Comparison of ENCODE assay signal across 15 cellular contexts in the genomic region with DNA sequence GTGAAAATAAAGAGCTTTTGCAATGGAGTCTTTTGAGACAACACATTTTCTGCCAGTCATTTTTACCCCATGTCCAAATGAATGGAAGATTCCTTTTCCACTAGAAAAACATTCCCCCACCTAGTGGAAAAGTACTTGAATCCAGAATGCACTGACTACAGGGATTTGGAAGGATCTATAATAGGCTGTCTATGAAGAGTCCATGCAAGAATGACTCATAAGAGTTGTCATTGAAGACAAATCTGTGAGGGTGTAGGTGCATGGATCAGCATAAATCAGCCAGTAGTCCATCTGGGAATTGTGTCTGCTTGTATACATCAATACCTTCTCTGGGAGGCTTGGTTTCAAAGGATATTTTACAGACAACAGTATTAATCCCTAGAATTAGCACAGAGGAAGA. TPM values are rescaled to one million over a fixed set of nuclear protein-coding genes. Genes with fewer than 3 reads are reported as not detected.
DNase-seq lines count a peak whose midpoint lies in the region; ATAC-seq, FAIRE-seq and TF ChIP-seq lines count a peak whose summit lies in the region.
"Had no signal": no experiment of that assay in that cellular context is flagged by ENCODE, and none has a peak within 500 bp of the region (broad histone marks: within the 10 kb centered on the region; RNA-seq: fewer than 3 reads in every experiment).

No MANE protein-coding gene starts in this region.

- peak; percentile 86 to 90; a peak in 5 of 6 replicates for ATAC-seq in A549
- ATAC-seq: left lung had no signal

- H3K79me2 ChIP-seq in astrocyte (ENCODE audit: insufficient read depth, low read length) = no peaks in the 10 kb centered on the region

- H3K4me2 ChIP-seq in A549 (peak overlapping the region; percentile 57), astrocyte (ENCODE audit: low read length) (no peak overlapping the region)

- H3K9me3 Mint-ChIP-seq in HFFc6 = no peaks in the 10 kb centered on the region
- H3K9me3 Mint-ChIP-seq in astrocyte (ENCODE audit: unreplicated experiment) = peaks cover 2% of the 10 kb centered on the region
- no peaks in the 10 kb centered on the region for H3K9me3 Mint-ChIP-seq in activated CD4-positive, alpha-beta memory T cell treated with anti-CD3 and anti-CD28 coated beads for 36 hours

- H3K9ac ChIP-seq in astrocyte (ENCODE audit: low read length) = no peak overlapping the region
- H3K9ac ChIP-seq in colonic mucosa (ENCODE audit: low read depth in 2 of 2, low read length in 2 of 2) = no peak overlapping the region

- H3K36me3 ChIP-seq in astrocyte (ENCODE audit: insufficient read depth, low read length) (no peaks in the 10 kb centered on the region), kidney epithelial cell (ENCODE audit: control insufficient read depth, insufficient read depth, low read length) (no peaks in the 10 kb centered on the region), colonic mucosa (no peaks in the 10 kb centered on the region)
- H3K36me3 ChIP-seq: left lung, tibial artery had no signal

- H3K4me1 ChIP-seq in A549 = peaks cover 27% of the 10 kb centered on the region
- peaks cover 3% of the 10 kb centered on the region for H3K4me1 ChIP-seq in astrocyte (ENCODE audit: insufficient read depth, low read length)
- no peaks in the 10 kb centered on the region for H3K4me1 ChIP-seq in colonic mucosa
- H3K4me1 ChIP-seq: left lung, tibial artery had no signal

- H3K36me3 Mint-ChIP-seq in HFFc6 (ENCODE audit: low read depth) = no peaks in the 10 kb centered on the region
- no peaks in the 10 kb centered on the region for H3K36me3 Mint-ChIP-seq in astrocyte (ENCODE audit: low read depth, unreplicated experiment)
- H3K36me3 Mint-ChIP-seq in activated CD4-positive, alpha-beta memory T cell treated with anti-CD3 and anti-CD28 coated beads for 36 hours = no peaks in the 10 kb centered on the region

- peaks cover 2% of the 10 kb centered on the region for H3K27me3 Mint-ChIP-seq in HFFc6 (ENCODE audit: insufficient read depth)
- no peaks in the 10 kb centered on the region for H3K27me3 Mint-ChIP-seq in astrocyte (ENCODE audit: low read depth, unreplicated experiment)
- H3K27me3 Mint-ChIP-seq in activated CD4-positive, alpha-beta memory T cell treated with anti-CD3 and anti-CD28 coated beads for 36 hours = peaks cover 3% of the 10 kb centered on the region

- H3K4me3 Mint-ChIP-seq in HFFc6 (no peak overlapping the region), astrocyte (ENCODE audit: unreplicated experiment) (no peak overlapping the region)
- no peak overlapping the region for H3K4me3 Mint-ChIP-seq in activated CD4-positive, alpha-beta memory T cell treated with anti-CD3 and anti-CD28 coated beads for 36 hours

- no peaks in the 10 kb centered on the region for H4K20me1 ChIP-seq in astrocyte (ENCODE audit: insufficient read depth, low read length)

- CTCF ChIA-PET in A549 (lab: Yijun Ruan, JAX) = interaction anchor here (1.0 kb wide), 2 partner anchors 8 to 28 kb away, joined by 3 to 5 read pairs; no protein-coding TSS in a partner anchor
- CTCF ChIA-PET in activated CD4-positive, alpha-beta memory T cell treated with anti-CD3 and anti-CD28 coated beads for 36 hours (lab: Charles Lee) = no interaction called here

- TF ChIP-seq EP300 in A549 (IDR thresholded peaks at IDR 0.05) = no peak

- POLR2A ChIA-PET in A549 (lab: Yijun Ruan, JAX) = no interaction called here
- POLR2A ChIA-PET in activated CD4-positive, alpha-beta memory T cell treated with anti-CD3 and anti-CD28 coated beads for 36 hours (lab: Charles Lee) = no interaction called here

- no peak for TF ChIP-seq RAD21 in A549 (conservative IDR thresholded peaks at IDR 0.05 in 1 of 2, IDR thresholded peaks at IDR 0.05 in 1 of 2)

- FAIRE-seq in A549 (lab: Jason Lieb, UNC) (no peak), astrocyte (lab: Jason Lieb, UNC) (peak; percentile 43)

- no peak overlapping the region for H3K27ac Mint-ChIP-seq in HFFc6
- H3K27ac Mint-ChIP-seq in astrocyte (ENCODE audit: unreplicated experiment) = peak overlapping the region; percentile 83
- H3K27ac Mint-ChIP-seq in activated CD4-positive, alpha-beta memory T cell treated with anti-CD3 and anti-CD28 coated beads for 36 hours = no peak overlapping the region

- H3K27ac ChIP-seq in A549 (peak overlapping the region; percentile 48 to 51; a peak in 2 of 6 replicates), astrocyte (ENCODE audit: low read depth, low read length) (no peak overlapping the region), colonic mucosa (no peak overlapping the region)
- H3K27ac ChIP-seq: left lung, tibial artery had no signal

- H2AFZ ChIP-seq in astrocyte (ENCODE audit: low read depth, low read length) = no peak overlapping the region

- no peak for TF ChIP-seq POLR2A in A549 (IDR thresholded peaks at IDR 0.05; ENCODE audit: low read length)

- DNase-seq in A549 (ENCODE audit: low read depth in 1 of 2, low spot score in 1 of 2) (peak; percentile 50 to 63), HFFc6 (peak; percentile 37), astrocyte (ENCODE audit: low read depth) (peak; percentile 84), kidney epithelial cell (ENCODE audit: low read depth) (peak; percentile 34), colonic mucosa (no peak), ecto neural progenitor cell (ENCODE audit: low spot score) (no peak), cortex of kidney (lab: John Stamatoyannopoulos, UW) (no peak)
- DNase-seq in activated CD4-positive, alpha-beta memory T cell treated with anti-CD3 and anti-CD28 coated beads for 36 hours = no peak
- DNase-seq: aorta; effector memory CD4-positive, alpha-beta T cell; head of caudate nucleus; left lung; NCI-H1930; NCI-H774; tibial artery had no signal

- intact Hi-C loops in activated CD4-positive, alpha-beta memory T cell treated with anti-CD3 and anti-CD28 coated beads for 36 hours (cut with micrococcal nuclease) = no loop called here
- intact Hi-C loops in colonic mucosa (cut with DNase I) = no loop called here

- H3K4me1 Mint-ChIP-seq in HFFc6 (ENCODE audit: low read depth) (peaks cover 23% of the 10 kb centered on the region), astrocyte (ENCODE audit: low read depth, unreplicated experiment) (peaks cover 34% of the 10 kb centered on the region)
- no peaks in the 10 kb centered on the region for H3K4me1 Mint-ChIP-seq in activated CD4-positive, alpha-beta memory T cell treated with anti-CD3 and anti-CD28 coated beads for 36 hours (ENCODE audit: low read depth)

- TF ChIP-seq CTCF in A549 (IDR thresholded peaks at IDR 0.05) (no peak), HFFc6 (IDR thresholded peaks at IDR 0.05) (no peak), astrocyte (IDR thresholded peaks at IDR 0.05; ENCODE audit: insufficient read depth, low read depth, low read length) (no peak), kidney epithelial cell (IDR thresholded peaks at IDR 0.05; ENCODE audit: insufficient read depth, low read length, poor library complexity, severe bottlenecking) (no peak), colonic mucosa (IDR thresholded peaks at IDR 0.05) (no peak)

- no peak overlapping the region for H3K4me3 ChIP-seq in A549
- H3K4me3 ChIP-seq in astrocyte (ENCODE audit: insufficient read depth, low read depth, low read length) = no peak overlapping the region
- no peak overlapping the region for H3K4me3 ChIP-seq in kidney epithelial cell (ENCODE audit: low read depth, low read length)
- no peak overlapping the region for H3K4me3 ChIP-seq in colonic mucosa
- H3K4me3 ChIP-seq: left lung, tibial artery had no signal

- H3K27me3 ChIP-seq in astrocyte (ENCODE audit: insufficient read depth, low read length) (no peaks in the 10 kb centered on the region), kidney epithelial cell (ENCODE audit: control insufficient read depth, insufficient read depth, low read length) (no peaks in the 10 kb centered on the region), colonic mucosa (no peaks in the 10 kb centered on the region)
- H3K27me3 ChIP-seq: left lung, tibial artery had no signal

- H3K9me3 ChIP-seq in A549 (no peaks in the 10 kb centered on the region), astrocyte (ENCODE audit: insufficient read depth, low read depth, low read length) (no peaks in the 10 kb centered on the region), colonic mucosa (no peaks in the 10 kb centered on the region)
- H3K9me3 ChIP-seq: left lung, tibial artery had no signal

TF ChIP-seq in A549, 52 proteins besides CTCF, POLR2A, EP300 and RAD21:
- TF ChIP-seq MAZ (IDR thresholded peaks at IDR 0.05; ENCODE audit: borderline replicate concordance, low read depth, low read length) (no peak), ZC3H11A (IDR thresholded peaks at IDR 0.05) (no peak), CHD4 (IDR thresholded peaks at IDR 0.05; ENCODE audit: borderline replicate concordance) (no peak), MAFK (IDR thresholded peaks at IDR 0.05; ENCODE audit: partially characterized antibody) (peak; percentile 82), RCOR1 (IDR thresholded peaks at IDR 0.05; ENCODE audit: low read depth, low read length) (no peak), RARB (CRISPR knock-in tag; IDR thresholded peaks at IDR 0.05) (no peak), HEYL (CRISPR knock-in tag; IDR thresholded peaks at IDR 0.05) (no peak), RNF2 (IDR thresholded peaks at IDR 0.05; ENCODE audit: borderline replicate concordance, low read depth) (no peak), CBX8 (IDR thresholded peaks at IDR 0.05) (no peak), SREBF2 (IDR thresholded peaks at IDR 0.05) (no peak), FOSL2 (IDR thresholded peaks at IDR 0.05) (no peak), FOSL2 (CRISPR knock-in tag; IDR thresholded peaks at IDR 0.05) (peak; percentile 44), HOXA7 (CRISPR knock-in tag; IDR thresholded peaks at IDR 0.05) (no peak), HOXB13 (CRISPR knock-in tag; IDR thresholded peaks at IDR 0.05; ENCODE audit: low read depth) (no peak)

RNA-seq across cellular contexts. Expression of a gene that starts 32.5 kb away (rescaled TPM):
- 24.7 and 40.4 TPM in 2 replicates for polyA plus RNA-seq in A549 (2011; rRNA removed)
- 7.9 and 8.2 TPM in 2 replicates for polyA plus RNA-seq in A549 (2012; cell fraction: cytosol; rRNA removed)
- 3.4 and 3.7 TPM in 2 replicates for polyA plus RNA-seq in A549 (2012; cell fraction: nucleus; rRNA removed)
- polyA plus RNA-seq in A549 (2017; fragmentation: RNase III; extraction: RNeasy Plus Mini Kit Qiagen cat#74134 plus additional on column Dnase treatment) = 19.5 to 19.9 TPM (median 19.6 TPM) in 3 replicates
- 14.2 and 14.5 TPM in 2 replicates for polyA minus RNA-seq in A549 (2011; rRNA and poly(A)+ RNA removed)
- 10 to 100 TPM; 17.4 to 23.2 (median 22.3) TPM for total RNA-seq in HFFc6 (2021; fragmentation: NEBNext Ultra II Directional; extraction: Animal tissue kit (Norgen Biotek cat#: 25700))
- total RNA-seq in astrocyte = 23.0 and 25.3 TPM in 2 replicates
- total RNA-seq in kidney epithelial cell = 31.5 and 35.5 TPM in 2 replicates
- 10 to 100 TPM; 13.4 to 16.2 TPM for total RNA-seq in activated CD4-positive, alpha-beta memory T cell treated with anti-CD3 and anti-CD28 coated beads for 36 hours
- total RNA-seq in colonic mucosa = 10 to 100 TPM; 15.1 to 20.3 TPM

Comparison
In these comparisons a context has a peak if more than half of its experiments do, and no peak if none do; other contexts are left out.
1. DNase-seq: peak in A549 (2 of 2), HFFc6 (single experiment), astrocyte (single experiment) and kidney epithelial cell (single experiment); none in activated CD4-positive, alpha-beta memory T cell treated with anti-CD3 and anti-CD28 coated beads for 36 hours (single experiment), colonic mucosa (single experiment), ecto neural progenitor cell (single experiment) and cortex of kidney (single experiment).
2. H3K27ac ChIP-seq: peak in A549 (2 of 2); none in astrocyte (single experiment) and colonic mucosa (single experiment).